Comparison of ENCODE assay signal across 1 cellular context in genomic region chr9:131728961-131729360, GRCh38.
TF ChIP-seq lines count a peak whose summit lies in the region.

No MANE protein-coding gene starts in this region.

TF ChIP-seq in IMR-90, 13 proteins besides CTCF, POLR2A, EP300 and RAD21:
- TF ChIP-seq MAFK (IDR thresholded peaks at IDR 0.05; ENCODE audit: low read depth, low read length) (no peak), ELK1 (IDR thresholded peaks at IDR 0.05; ENCODE audit: borderline replicate concordance, low read depth, low read length) (no peak), USF2 (IDR thresholded peaks at IDR 0.05; ENCODE audit: low read depth, low read length) (no peak)
